Comparison of ENCODE assay signal across 1 cellular context in the genomic region with DNA sequence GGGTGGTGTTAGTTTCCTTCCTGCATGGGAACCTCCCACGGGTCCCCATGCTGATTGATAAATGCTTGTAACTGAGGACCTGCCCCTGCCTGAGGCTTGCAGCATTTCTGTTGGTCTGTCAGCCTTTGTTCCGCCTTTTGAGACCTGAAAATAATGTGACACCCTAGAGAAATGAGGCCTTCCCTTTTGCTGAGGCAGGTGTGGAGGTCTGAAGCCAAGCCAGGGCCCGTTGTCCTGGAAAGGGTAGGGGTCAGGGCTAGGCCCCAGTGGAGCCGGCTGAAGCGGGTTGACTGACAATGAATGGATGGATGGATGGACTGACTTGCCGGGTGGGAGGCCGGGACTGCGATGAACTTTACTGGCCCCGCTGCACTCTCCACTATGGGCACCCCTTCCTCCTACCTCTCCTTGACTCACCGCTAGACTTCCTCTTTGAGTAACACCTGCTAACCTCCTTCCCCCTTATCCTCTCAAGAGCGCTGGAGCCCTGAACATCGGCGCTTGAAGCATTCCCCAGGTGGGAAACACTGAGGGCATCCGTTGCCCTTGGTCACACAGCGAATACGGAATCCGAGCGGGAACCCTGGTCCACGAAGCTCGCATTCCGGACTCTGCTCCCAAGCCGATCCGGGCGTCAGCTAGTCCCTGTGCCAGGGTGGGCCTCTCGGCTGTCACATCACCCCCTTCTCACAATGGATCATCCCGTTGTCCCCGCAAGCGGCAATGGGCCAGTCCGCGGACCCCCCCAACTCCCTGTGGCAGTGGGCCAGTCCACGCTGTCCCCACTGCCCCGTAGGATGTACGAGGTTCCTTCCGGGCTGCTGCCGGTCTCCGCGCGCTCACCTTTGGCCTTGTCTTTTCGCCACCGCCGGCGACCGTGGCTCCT.
TF ChIP-seq lines count a peak whose summit lies in the region.

No MANE protein-coding gene starts in this region.

TF ChIP-seq in SK-N-SH, 30 proteins besides CTCF, POLR2A, EP300 and RAD21 (continued from another document):
- TF ChIP-seq, protein P1, sequence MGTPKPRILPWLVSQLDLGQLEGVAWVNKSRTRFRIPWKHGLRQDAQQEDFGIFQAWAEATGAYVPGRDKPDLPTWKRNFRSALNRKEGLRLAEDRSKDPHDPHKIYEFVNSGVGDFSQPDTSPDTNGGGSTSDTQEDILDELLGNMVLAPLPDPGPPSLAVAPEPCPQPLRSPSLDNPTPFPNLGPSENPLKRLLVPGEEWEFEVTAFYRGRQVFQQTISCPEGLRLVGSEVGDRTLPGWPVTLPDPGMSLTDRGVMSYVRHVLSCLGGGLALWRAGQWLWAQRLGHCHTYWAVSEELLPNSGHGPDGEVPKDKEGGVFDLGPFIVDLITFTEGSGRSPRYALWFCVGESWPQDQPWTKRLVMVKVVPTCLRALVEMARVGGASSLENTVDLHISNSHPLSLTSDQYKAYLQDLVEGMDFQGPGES (IDR thresholded peaks at IDR 0.05; ENCODE audit: low read depth, low read length) = no peak
- TF ChIP-seq MXI1 (IDR thresholded peaks at IDR 0.05; ENCODE audit: low read depth, low read length) (peak; percentile 14; the same call in 1 of the 2 replicates), FOSL2 (IDR thresholded peaks at IDR 0.05; ENCODE audit: borderline replicate concordance, low read depth) (no peak), GATA2 (CRISPR knock-in tag; IDR thresholded peaks at IDR 0.05) (no peak), NFIC (IDR thresholded peaks at IDR 0.05; ENCODE audit: borderline replicate concordance) (no peak), MEF2A (IDR thresholded peaks at IDR 0.05; ENCODE audit: borderline replicate concordance, low read depth) (no peak), POLR2AphosphoS5 (IDR thresholded peaks at IDR 0.05; ENCODE audit: low read depth, low read length) (0 out of 2 replicates have a peak, but pooled peaks have one; percentile 8)
